Comparison of ENCODE assay signal across 8 cellular contexts in the genomic region with DNA sequence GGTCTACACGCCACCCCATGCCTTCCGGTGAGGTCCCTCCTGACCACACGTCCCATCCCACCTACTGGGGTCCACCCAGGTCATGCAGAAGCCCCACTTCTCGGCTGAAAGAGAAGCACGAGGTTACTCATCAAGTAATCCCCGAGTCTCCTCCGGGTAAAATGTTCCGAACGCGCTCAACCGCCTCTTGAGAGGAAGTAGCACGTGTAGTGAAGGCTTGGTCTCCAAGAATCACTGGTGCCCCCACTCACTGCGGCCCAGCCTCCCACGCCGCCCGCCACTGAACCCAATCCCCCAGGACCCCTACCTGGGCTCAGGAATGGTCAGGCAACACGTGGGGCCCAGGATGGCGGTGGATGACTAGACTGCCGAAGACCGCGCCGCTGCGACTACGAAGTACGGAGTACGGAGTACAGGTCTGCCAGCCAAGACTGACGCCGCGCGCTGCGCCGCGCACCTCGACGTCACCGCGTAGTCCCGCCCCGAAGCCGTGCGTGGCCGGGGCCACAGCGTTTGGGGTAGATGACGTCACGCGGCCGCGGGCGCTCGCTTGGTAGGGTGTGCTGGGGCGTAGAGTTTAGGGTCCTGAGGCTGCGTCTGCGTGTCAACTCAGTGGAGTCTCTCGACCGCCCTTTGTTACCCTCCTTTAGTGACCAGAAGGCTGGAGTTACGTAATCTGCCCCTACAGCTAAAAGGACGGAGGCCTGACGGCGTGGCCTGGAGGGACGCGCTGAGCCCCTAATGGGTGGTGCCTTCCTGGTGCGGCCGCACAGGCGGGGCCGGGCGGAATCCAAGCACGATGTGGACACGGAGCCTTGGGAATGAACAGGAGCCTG. TPM values are rescaled to one million over a fixed set of nuclear protein-coding genes. Genes with fewer than 3 reads are reported as not detected.
DNase-seq lines count a peak whose midpoint lies in the region; ATAC-seq, FAIRE-seq and TF ChIP-seq lines count a peak whose summit lies in the region.

No MANE protein-coding gene starts in this region.

- no peaks in the 10 kb centered on the region for H3K27me3 ChIP-seq in keratinocyte (ENCODE audit: control insufficient read depth, extremely low read depth, insufficient read depth, low read length)

- H3K9me3 ChIP-seq in keratinocyte (ENCODE audit: control insufficient read depth, low read depth, low read length), result no peaks in the 10 kb centered on the region

- peaks cover 21 to 37% of the 10 kb centered on the region in 2 experiments for H3K36me3 ChIP-seq in keratinocyte (ENCODE audit: control insufficient read depth in 2 of 2, extremely low read depth in 1 of 2, insufficient read depth in 2 of 2, low read length in 2 of 2)

- peak overlapping the region; percentile 94 for H3K4me3 Mint-ChIP-seq in central memory CD8-positive, alpha-beta T cell

- H2AFZ ChIP-seq in keratinocyte (ENCODE audit: control insufficient read depth, low read length), result peak overlapping the region; percentile 79

- peaks cover 39% of the 10 kb centered on the region for H3K79me2 ChIP-seq in keratinocyte (ENCODE audit: control insufficient read depth, insufficient read depth, low read length)

- no peaks in the 10 kb centered on the region for H3K27me3 Mint-ChIP-seq in central memory CD8-positive, alpha-beta T cell

- H3K4me3 ChIP-seq in AG04449 (ENCODE audit: low read depth, low read length), result peak overlapping the region; percentile 88
- H3K4me3 ChIP-seq in keratinocyte (ENCODE audit: control insufficient read depth in 2 of 3, extremely low read depth in 1 of 3, insufficient read depth in 2 of 3, low read depth in 1 of 3, low read length in 3 of 3), result peak overlapping the region; percentile 77 to 100 (median 99)

- H4K20me1 ChIP-seq in keratinocyte (ENCODE audit: control insufficient read depth, extremely low read depth, insufficient read depth, low read length), result peaks cover 20% of the 10 kb centered on the region

- peaks cover 46% of the 10 kb centered on the region for H3K4me1 Mint-ChIP-seq in central memory CD8-positive, alpha-beta T cell

- TF ChIP-seq CTCF in AG04449 (IDR thresholded peaks at IDR 0.05; ENCODE audit: insufficient read depth, low read length, missing control alignments) (no peak), keratinocyte (optimal IDR thresholded peaks at IDR 0.05 in 1 of 3, IDR thresholded peaks at IDR 0.05 in 1 of 3, conservative IDR thresholded peaks at IDR 0.05 in 1 of 3; ENCODE audit: extremely low read depth in 1 of 3, insufficient read depth in 2 of 3, low read length in 3 of 3) (no peak)

- peak overlapping the region; percentile 97 for H3K27ac Mint-ChIP-seq in central memory CD8-positive, alpha-beta T cell (ENCODE audit: low read depth)

- peak overlapping the region; percentile 99 for H3K4me2 ChIP-seq in keratinocyte (ENCODE audit: control insufficient read depth, extremely low read depth, insufficient read depth, low read depth, low read length)

- POLR2A ChIA-PET in AG04449 (lab: Yijun Ruan, JAX), result interaction anchor here (0.8 to 2.9 kb wide), 3 partner anchors 13 to 14 kb away, joined by 3 to 19 read pairs (median 4); a partner anchor contains a TSS

- no peaks in the 10 kb centered on the region for H3K9me1 ChIP-seq in keratinocyte (ENCODE audit: control insufficient read depth, extremely low read depth, insufficient read depth, low read length)

- dilution Hi-C loops in keratinocyte (cut with MboI; ENCODE audit: extremely low pct_ligation_motif_present, low sequenced_read_pairs), result no loop called here

- DNase-seq in AG04449 (ENCODE audit: low read depth, low spot score), result peak; percentile 59
- DNase-seq in NCI-H226, result peak; percentile 96
- peak; percentile 88 for DNase-seq in activated CD4-positive, CD25-positive, alpha-beta regulatory T cell treated with anti-CD3 and anti-CD28 coated beads, Interleukin-2, amount 50 U/mL, for 16 hours (ENCODE audit: low read depth, low spot score)
- DNase-seq in central memory CD8-positive, alpha-beta T cell (ENCODE audit: low spot score in 2 of 2), result peak; percentile 90 to 94
- peak; percentile 88 for DNase-seq in keratinocyte (ENCODE audit: low read depth, low spot score)
- peak; percentile 92 to 93 (median 92) for DNase-seq in stimulated activated CD4-positive, alpha-beta T cell treated with anti-CD3 and anti-CD28 coated beads, Interleukin-12 subunit alpha, Interleukin-12 subunit beta, amount 100 ng/mL, for 48 hours (ENCODE audit: low read depth in 2 of 3, low spot score in 1 of 3)

- peak; percentile 89 for ATAC-seq in GM18873 (IDR thresholded peaks at IDR 0.05; ENCODE audit: low FRiP score, unreplicated experiment)
- ATAC-seq in HG03135 (IDR thresholded peaks at IDR 0.05; ENCODE audit: unreplicated experiment), result peak; percentile 92
- peak; percentile 98 for ATAC-seq in central memory CD8-positive, alpha-beta T cell (replicated peaks; ENCODE audit: extremely low read depth, poor library complexity, severe bottlenecking)

- peak; percentile 44 for FAIRE-seq in keratinocyte (lab: Jason Lieb, UNC)

- H3K27ac ChIP-seq in keratinocyte (ENCODE audit: control insufficient read depth, insufficient read depth, low read length), result peak overlapping the region; percentile 98

- no peaks in the 10 kb centered on the region for H3K9me3 Mint-ChIP-seq in central memory CD8-positive, alpha-beta T cell

- peaks cover 36% of the 10 kb centered on the region for H3K4me1 ChIP-seq in keratinocyte (ENCODE audit: control insufficient read depth, extremely low read depth, insufficient read depth, low read length)

- CTCF ChIA-PET in AG04449 (lab: Yijun Ruan, JAX), result interaction anchor here (1.0 to 1.8 kb wide), 4 partner anchors 12 to 154 kb away, joined by 3 to 6 read pairs (median 4); a partner anchor contains a TSS

- peak overlapping the region; percentile 100 for H3K9ac ChIP-seq in keratinocyte (ENCODE audit: control insufficient read depth, extremely low read depth, insufficient read depth, low read length)

- peaks cover 41% of the 10 kb centered on the region for H3K36me3 Mint-ChIP-seq in central memory CD8-positive, alpha-beta T cell (ENCODE audit: insufficient read depth)

RNA-seq across cellular contexts. Expression of a gene that starts 7.6 kb away (rescaled TPM):
- 0.02 to 0.13 TPM (median 0.03 TPM) in 3 replicates for polyA plus RNA-seq in keratinocyte
- polyA plus RNA-seq in keratinocyte (2011; ENCODE audit: low read depth), result 0.20 TPM
- not detected in 2 replicates for polyA plus RNA-seq in keratinocyte (2011; cell fraction: cytosol; rRNA removed)
- polyA plus RNA-seq in keratinocyte (2011; cell fraction: nucleus; rRNA removed), result 0.09 and 0.12 TPM in 2 replicates
- polyA plus RNA-seq in keratinocyte (2012; ENCODE audit: low replicate concordance), result 0.03 and 0.14 TPM in 2 replicates
- polyA minus RNA-seq in keratinocyte, result 0.13 to 0.26 TPM in 2 of 3 replicates, not detected in the other
- 1.2 TPM for polyA minus RNA-seq in keratinocyte (2011; cell fraction: cytosol; rRNA and poly(A)+ RNA removed)
- 0.54 and 0.63 TPM in 2 replicates for polyA minus RNA-seq in keratinocyte (2011; cell fraction: nucleus; rRNA and poly(A)+ RNA removed)

RNA-seq across cellular contexts. Expression of a gene that starts 13.6 kb away (rescaled TPM):
- polyA plus RNA-seq in keratinocyte, result 44.8 to 70.0 TPM (median 57.5 TPM) in 3 replicates
- polyA plus RNA-seq in keratinocyte (2011; ENCODE audit: low read depth), result 31.5 TPM
- 58.8 and 93.0 TPM in 2 replicates for polyA plus RNA-seq in keratinocyte (2011; cell fraction: cytosol; rRNA removed)
- 62.5 and 88.4 TPM in 2 replicates for polyA plus RNA-seq in keratinocyte (2011; cell fraction: nucleus; rRNA removed)
- 31.8 and 69.4 TPM in 2 replicates for polyA plus RNA-seq in keratinocyte (2012; ENCODE audit: low replicate concordance)
- polyA minus RNA-seq in keratinocyte, result 60.1 to 222 TPM (median 81.8 TPM) in 3 replicates
- polyA minus RNA-seq in keratinocyte (2011; cell fraction: cytosol; rRNA and poly(A)+ RNA removed), result 93.0 TPM
- polyA minus RNA-seq in keratinocyte (2011; cell fraction: nucleus; rRNA and poly(A)+ RNA removed), result 33.3 and 46.5 TPM in 2 replicates

Comparison
In these comparisons a context has a peak if more than half of its experiments do, and no peak if none do; other contexts are left out.
1. Peak in every context shown above with its lines: DNase-seq, ATAC-seq, H3K4me3 ChIP-seq and H3K27ac ChIP-seq.